Comparison of ENCODE assay signal across 21 cellular contexts in genomic region chr14:101460521-101460920, GRCh38.
DNase-seq lines count a peak whose midpoint lies in the region; ATAC-seq and TF ChIP-seq lines count a peak whose summit lies in the region.
"Had no signal": no experiment of that assay in that cellular context is flagged by ENCODE, and none has a peak within 500 bp of the region (broad histone marks: within the 10 kb centered on the region; RNA-seq: fewer than 3 reads in every experiment).

No MANE protein-coding gene starts in this region.

- no peaks in the 10 kb centered on the region for H3K27me3 Mint-ChIP-seq in Caco-2 (ENCODE audit: insufficient read depth, unreplicated experiment)

- BruUV-seq in Caco-2 (replicated peaks; lab: Mats Ljungman, UMichigan), result no TSS peak
- BruUV-seq in mammary epithelial cell (replicated peaks; lab: Mats Ljungman, UMichigan), result no TSS peak

- H3K27ac Mint-ChIP-seq in Caco-2 (ENCODE audit: unreplicated experiment), result peak overlapping the region; percentile 7
- H3K27ac Mint-ChIP-seq: CD4-positive, CD25-positive, alpha-beta regulatory T cell had no signal

- ATAC-seq in mucosa of descending colon, result peak; percentile 48
- ATAC-seq: K562 had no signal

- no peaks in the 10 kb centered on the region for H3K36me3 Mint-ChIP-seq in Caco-2 (ENCODE audit: insufficient read depth, unreplicated experiment)
- H3K36me3 Mint-ChIP-seq: CD4-positive, CD25-positive, alpha-beta regulatory T cell had no signal

- WGBS in hepatocyte (ENCODE audit: low lambda C conversion rate, missing lambda C conversion rate), result 84% methylated on average over 6 of the region's 6 CpGs
- 91% methylated on average over 6 of the region's 6 CpGs for WGBS in mammary epithelial cell (ENCODE audit: low coverage, missing lambda C conversion rate)

- CTCF ChIA-PET in Caco-2 (lab: Charles Lee), result no interaction called here
- CTCF ChIA-PET in mammary epithelial cell (lab: Charles Lee; ENCODE audit: low non-redundant PET), result no interaction called here

- H3K4me3 ChIP-seq in Caco-2 (ENCODE audit: low read depth, low read length) (no peak overlapping the region), hepatocyte (no peak overlapping the region), mucosa of descending colon (no peak overlapping the region), mammary epithelial cell (replicated peaks in 1 of 3; ENCODE audit: insufficient read depth in 1 of 3, low read depth in 2 of 3, low read length in 3 of 3) (no peak overlapping the region)
- H3K4me3 ChIP-seq: BLaER1, K562 had no signal

- no peaks in the 10 kb centered on the region for H3K27me3 ChIP-seq in Caco-2 (replicated peaks; ENCODE audit: control insufficient read depth, insufficient read depth, low read length)
- H3K27me3 ChIP-seq in hepatocyte, result peaks cover 45% of the 10 kb centered on the region
- peaks cover 17% of the 10 kb centered on the region for H3K27me3 ChIP-seq in mammary epithelial cell (ENCODE audit: insufficient read depth, low read length)

- in situ Hi-C loops in mammary epithelial cell (cut with MboI; ENCODE audit: low sequenced_read_pairs in 2 of 2), result no loop called here

- no peaks in the 10 kb centered on the region for H3K9me2 ChIP-seq in hepatocyte (replicated peaks; ENCODE audit: insufficient read depth)

- no peaks in the 10 kb centered on the region for H3K9me3 Mint-ChIP-seq in Caco-2 (ENCODE audit: unreplicated experiment)

- DNase-seq in Caco-2 (no peak), NCI-H2227 treated with DMSO at 0.1 percent for 48 hours (lab: John Stamatoyannopoulos, UW) (peak; percentile 26), hepatocyte (ENCODE audit: low spot score) (no peak), mucosa of descending colon (no peak), retina (no peak), NCI-H2081 (lab: John Stamatoyannopoulos, UW) (no peak), mammary epithelial cell (no peak)
- no peak for DNase-seq in activated CD4-positive, alpha-beta T cell treated with anti-CD3 and anti-CD28 coated beads for 48 hours
- DNase-seq: CD4-positive, CD25-positive, alpha-beta regulatory T cell; Kasumi-1; MV-4-11; NCI-H1105; NCI-H1436 treated with DMSO at 0.1 percent for 48 hours; NCI-H187 treated with DMSO at 0.1 percent for 48 hours; NCI-H2107; NCI-H510A; NCI-H69; RPMI8226; SHP77 had no signal

- no peak overlapping the region for H3K4me3 Mint-ChIP-seq in Caco-2 (ENCODE audit: unreplicated experiment)
- H3K4me3 Mint-ChIP-seq: CD4-positive, CD25-positive, alpha-beta regulatory T cell had no signal

- intact Hi-C loops in Caco-2 (cut with micrococcal nuclease; ENCODE audit: unreplicated experiment), result no loop called here
- intact Hi-C loops in mucosa of descending colon (cut with DNase I, micrococcal nuclease), result no loop called here
- intact Hi-C loops in mammary epithelial cell (cut with micrococcal nuclease), result no loop called here

- H3K36me3 ChIP-seq in Caco-2 (ENCODE audit: control insufficient read depth, insufficient read depth, low read length) (no peaks in the 10 kb centered on the region), hepatocyte (replicated peaks; ENCODE audit: insufficient read depth, low read depth) (no peaks in the 10 kb centered on the region), mucosa of descending colon (ENCODE audit: low read depth) (no peaks in the 10 kb centered on the region), mammary epithelial cell (ENCODE audit: insufficient read depth, low read length) (no peaks in the 10 kb centered on the region)
- H3K36me3 ChIP-seq: BLaER1 had no signal

- dilution Hi-C loops in mammary epithelial cell (cut with HindIII; ENCODE audit: low sequenced_read_pairs), result loop anchor here (5.0 kb wide), 2 partner anchors 97 to 113 kb away; no protein-coding TSS in a partner anchor

- peaks cover 8% of the 10 kb centered on the region for H3K4me1 Mint-ChIP-seq in Caco-2 (ENCODE audit: low read depth, unreplicated experiment)

- no peaks in the 10 kb centered on the region for H4K20me1 ChIP-seq in hepatocyte (ENCODE audit: insufficient read depth, poor library complexity, severe bottlenecking)
- peaks cover 2% of the 10 kb centered on the region for H4K20me1 ChIP-seq in mammary epithelial cell (ENCODE audit: insufficient read depth, low read length)

- H2AFZ ChIP-seq in hepatocyte (no peak overlapping the region), mammary epithelial cell (ENCODE audit: low read depth, low read length) (no peak overlapping the region)

- H3K9me3 ChIP-seq in Caco-2 (no peaks in the 10 kb centered on the region), hepatocyte (ENCODE audit: low read depth) (no peaks in the 10 kb centered on the region), mucosa of descending colon (no peaks in the 10 kb centered on the region), mammary epithelial cell (replicated peaks; ENCODE audit: insufficient read depth, low read length) (no peaks in the 10 kb centered on the region)

- H3K79me2 ChIP-seq in hepatocyte (no peaks in the 10 kb centered on the region), mammary epithelial cell (ENCODE audit: insufficient read depth, low read length) (no peaks in the 10 kb centered on the region)

- POLR2A ChIA-PET in Caco-2 (lab: Charles Lee), result no interaction called here

- TF ChIP-seq CTCF in Caco-2 (IDR thresholded peaks at IDR 0.05; ENCODE audit: insufficient read depth in 1 of 2, low read depth in 1 of 2, low read length in 1 of 2, severe bottlenecking in 1 of 2, unreplicated experiment in 1 of 2) (no peak), hepatocyte (IDR thresholded peaks at IDR 0.05; ENCODE audit: poor library complexity) (no peak), mucosa of descending colon (IDR thresholded peaks at IDR 0.05) (no peak), mammary epithelial cell (conservative IDR thresholded peaks at IDR 0.05 in 1 of 2, IDR thresholded peaks at IDR 0.05 in 1 of 2; ENCODE audit: extremely low read depth in 1 of 2, insufficient read depth in 1 of 2, low read depth in 1 of 2, low read length in 2 of 2) (no peak)

- H3K9ac ChIP-seq in mammary epithelial cell (ENCODE audit: insufficient read depth, low read length), result no peak overlapping the region
- H3K9ac ChIP-seq: BLaER1 had no signal

- H3K4me1 ChIP-seq in Caco-2, result peaks cover 8% of the 10 kb centered on the region; the same call in 1 of the 2 replicates
- H3K4me1 ChIP-seq in hepatocyte (ENCODE audit: insufficient read depth), result peaks cover 18% of the 10 kb centered on the region
- no peaks in the 10 kb centered on the region for H3K4me1 ChIP-seq in mucosa of descending colon (ENCODE audit: low read depth)
- no peaks in the 10 kb centered on the region for H3K4me1 ChIP-seq in mammary epithelial cell (ENCODE audit: insufficient read depth, low read length)
- H3K4me1 ChIP-seq: BLaER1 had no signal

- no peak overlapping the region for H3K4me2 ChIP-seq in hepatocyte
- no peak overlapping the region for H3K4me2 ChIP-seq in mammary epithelial cell (ENCODE audit: insufficient read depth, low read depth, low read length)
- H3K4me2 ChIP-seq: BLaER1 had no signal

- H3K27ac ChIP-seq in hepatocyte (peak overlapping the region; percentile 20), mammary epithelial cell (ENCODE audit: insufficient read depth, low read depth, low read length) (no peak overlapping the region)
- H3K27ac ChIP-seq: BLaER1 had no signal
